ENCODE assay signal across 1 cellular context in the genomic region with DNA sequence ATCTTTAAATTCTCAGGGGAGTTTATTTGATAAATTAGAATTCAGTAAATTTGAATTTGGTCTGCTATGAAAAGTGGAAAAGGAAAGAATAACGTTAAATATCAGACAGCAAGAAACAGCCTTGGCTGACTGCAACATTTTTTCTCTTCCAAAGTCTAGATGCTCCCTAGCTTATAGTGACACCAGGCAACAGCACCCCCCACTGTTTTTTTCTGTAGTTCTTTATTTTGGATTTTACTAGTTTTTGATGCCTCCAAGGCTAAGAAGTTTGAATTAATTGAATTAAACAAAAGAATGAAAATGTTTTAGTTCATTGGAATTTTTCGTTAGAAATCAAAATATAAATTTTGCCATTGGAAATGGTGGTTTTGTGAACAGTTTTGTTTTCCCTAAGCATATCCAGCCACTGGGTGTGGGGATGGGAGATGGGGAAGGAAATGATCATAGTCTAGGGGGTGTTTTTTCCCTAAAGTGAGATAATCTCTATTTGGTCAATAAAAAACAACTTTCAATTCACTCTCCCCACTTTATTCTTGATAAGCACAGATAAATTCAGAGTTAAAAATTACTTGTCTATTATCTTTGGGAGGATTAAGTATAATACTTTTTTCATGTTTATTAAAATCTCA.
TF ChIP-seq lines count a peak whose summit lies in the region.

No MANE protein-coding gene starts in this region.

TF ChIP-seq in GM23338, 12 proteins besides CTCF, POLR2A, EP300 and RAD21:
- TF ChIP-seq, protein P1, sequence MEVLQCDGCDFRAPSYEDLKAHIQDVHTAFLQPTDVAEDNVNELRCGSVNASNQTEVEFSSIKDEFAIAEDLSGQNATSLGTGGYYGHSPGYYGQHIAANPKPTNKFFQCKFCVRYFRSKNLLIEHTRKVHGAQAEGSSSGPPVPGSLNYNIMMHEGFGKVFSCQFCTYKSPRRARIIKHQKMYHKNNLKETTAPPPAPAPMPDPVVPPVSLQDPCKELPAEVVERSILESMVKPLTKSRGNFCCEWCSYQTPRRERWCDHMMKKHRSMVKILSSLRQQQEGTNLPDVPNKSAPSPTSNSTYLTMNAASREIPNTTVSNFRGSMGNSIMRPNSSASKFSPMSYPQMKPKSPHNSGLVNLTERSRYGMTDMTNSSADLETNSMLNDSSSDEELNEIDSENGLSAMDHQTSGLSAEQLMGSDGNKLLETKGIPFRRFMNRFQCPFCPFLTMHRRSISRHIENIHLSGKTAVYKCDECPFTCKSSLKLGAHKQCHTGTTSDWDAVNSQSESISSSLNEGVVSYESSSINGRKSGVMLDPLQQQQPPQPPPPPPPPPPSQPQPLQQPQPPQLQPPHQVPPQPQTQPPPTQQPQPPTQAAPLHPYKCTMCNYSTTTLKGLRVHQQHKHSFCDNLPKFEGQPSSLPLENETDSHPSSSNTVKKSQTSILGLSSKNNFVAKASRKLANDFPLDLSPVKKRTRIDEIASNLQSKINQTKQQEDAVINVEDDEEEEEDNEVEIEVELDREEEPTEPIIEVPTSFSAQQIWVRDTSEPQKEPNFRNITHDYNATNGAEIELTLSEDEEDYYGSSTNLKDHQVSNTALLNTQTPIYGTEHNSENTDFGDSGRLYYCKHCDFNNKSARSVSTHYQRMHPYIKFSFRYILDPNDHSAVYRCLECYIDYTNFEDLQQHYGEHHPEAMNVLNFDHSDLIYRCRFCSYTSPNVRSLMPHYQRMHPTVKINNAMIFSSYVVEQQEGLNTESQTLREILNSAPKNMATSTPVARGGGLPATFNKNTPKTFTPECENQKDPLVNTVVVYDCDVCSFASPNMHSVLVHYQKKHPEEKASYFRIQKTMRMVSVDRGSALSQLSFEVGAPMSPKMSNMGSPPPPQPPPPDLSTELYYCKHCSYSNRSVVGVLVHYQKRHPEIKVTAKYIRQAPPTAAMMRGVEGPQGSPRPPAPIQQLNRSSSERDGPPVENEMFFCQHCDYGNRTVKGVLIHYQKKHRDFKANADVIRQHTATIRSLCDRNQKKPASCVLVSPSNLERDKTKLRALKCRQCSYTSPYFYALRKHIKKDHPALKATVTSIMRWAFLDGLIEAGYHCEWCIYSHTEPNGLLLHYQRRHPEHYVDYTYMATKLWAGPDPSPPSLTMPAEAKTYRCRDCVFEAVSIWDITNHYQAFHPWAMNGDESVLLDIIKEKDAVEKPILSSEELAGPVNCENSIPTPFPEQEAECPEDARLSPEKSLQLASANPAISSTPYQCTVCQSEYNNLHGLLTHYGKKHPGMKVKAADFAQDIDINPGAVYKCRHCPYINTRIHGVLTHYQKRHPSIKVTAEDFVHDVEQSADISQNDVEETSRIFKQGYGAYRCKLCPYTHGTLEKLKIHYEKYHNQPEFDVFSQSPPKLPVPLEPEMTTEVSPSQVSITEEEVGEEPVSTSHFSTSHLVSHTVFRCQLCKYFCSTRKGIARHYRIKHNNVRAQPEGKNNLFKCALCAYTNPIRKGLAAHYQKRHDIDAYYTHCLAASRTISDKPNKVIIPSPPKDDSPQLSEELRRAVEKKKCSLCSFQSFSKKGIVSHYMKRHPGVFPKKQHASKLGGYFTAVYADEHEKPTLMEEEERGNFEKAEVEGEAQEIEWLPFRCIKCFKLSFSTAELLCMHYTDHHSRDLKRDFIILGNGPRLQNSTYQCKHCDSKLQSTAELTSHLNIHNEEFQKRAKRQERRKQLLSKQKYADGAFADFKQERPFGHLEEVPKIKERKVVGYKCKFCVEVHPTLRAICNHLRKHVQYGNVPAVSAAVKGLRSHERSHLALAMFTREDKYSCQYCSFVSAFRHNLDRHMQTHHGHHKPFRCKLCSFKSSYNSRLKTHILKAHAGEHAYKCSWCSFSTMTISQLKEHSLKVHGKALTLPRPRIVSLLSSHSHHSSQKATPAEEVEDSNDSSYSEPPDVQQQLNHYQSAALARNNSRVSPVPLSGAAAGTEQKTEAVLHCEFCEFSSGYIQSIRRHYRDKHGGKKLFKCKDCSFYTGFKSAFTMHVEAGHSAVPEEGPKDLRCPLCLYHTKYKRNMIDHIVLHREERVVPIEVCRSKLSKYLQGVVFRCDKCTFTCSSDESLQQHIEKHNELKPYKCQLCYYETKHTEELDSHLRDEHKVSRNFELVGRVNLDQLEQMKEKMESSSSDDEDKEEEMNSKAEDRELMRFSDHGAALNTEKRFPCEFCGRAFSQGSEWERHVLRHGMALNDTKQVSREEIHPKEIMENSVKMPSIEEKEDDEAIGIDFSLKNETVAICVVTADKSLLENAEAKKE (CRISPR knock-in tag; IDR thresholded peaks at IDR 0.05), result no peak
- no peak for TF ChIP-seq EZH2 (IDR thresholded peaks at IDR 0.05; ENCODE audit: low read depth, unreplicated experiment)
- no peak for TF ChIP-seq NANOG (IDR thresholded peaks at IDR 0.05; ENCODE audit: borderline replicate concordance)
- no peak for TF ChIP-seq ZNF331 (CRISPR knock-in tag; IDR thresholded peaks at IDR 0.05; ENCODE audit: low read depth)
- TF ChIP-seq CREB1 (CRISPR knock-in tag; IDR thresholded peaks at IDR 0.05; ENCODE audit: low read depth), result no peak
- TF ChIP-seq STAT1 (IDR thresholded peaks at IDR 0.05; ENCODE audit: unreplicated experiment), result no peak
- TF ChIP-seq ZNF114 (CRISPR knock-in tag; IDR thresholded peaks at IDR 0.05), result no peak
- TF ChIP-seq, protein P2, sequence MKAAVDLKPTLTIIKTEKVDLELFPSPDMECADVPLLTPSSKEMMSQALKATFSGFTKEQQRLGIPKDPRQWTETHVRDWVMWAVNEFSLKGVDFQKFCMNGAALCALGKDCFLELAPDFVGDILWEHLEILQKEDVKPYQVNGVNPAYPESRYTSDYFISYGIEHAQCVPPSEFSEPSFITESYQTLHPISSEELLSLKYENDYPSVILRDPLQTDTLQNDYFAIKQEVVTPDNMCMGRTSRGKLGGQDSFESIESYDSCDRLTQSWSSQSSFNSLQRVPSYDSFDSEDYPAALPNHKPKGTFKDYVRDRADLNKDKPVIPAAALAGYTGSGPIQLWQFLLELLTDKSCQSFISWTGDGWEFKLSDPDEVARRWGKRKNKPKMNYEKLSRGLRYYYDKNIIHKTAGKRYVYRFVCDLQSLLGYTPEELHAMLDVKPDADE (IDR thresholded peaks at IDR 0.05), result no peak
- no peak for TF ChIP-seq EZH2phosphoT487 (IDR thresholded peaks at IDR 0.05; ENCODE audit: unreplicated experiment)
- TF ChIP-seq POLR2AphosphoS5 (IDR thresholded peaks at IDR 0.05; ENCODE audit: low read depth), result no peak
- TF ChIP-seq, protein P3, sequence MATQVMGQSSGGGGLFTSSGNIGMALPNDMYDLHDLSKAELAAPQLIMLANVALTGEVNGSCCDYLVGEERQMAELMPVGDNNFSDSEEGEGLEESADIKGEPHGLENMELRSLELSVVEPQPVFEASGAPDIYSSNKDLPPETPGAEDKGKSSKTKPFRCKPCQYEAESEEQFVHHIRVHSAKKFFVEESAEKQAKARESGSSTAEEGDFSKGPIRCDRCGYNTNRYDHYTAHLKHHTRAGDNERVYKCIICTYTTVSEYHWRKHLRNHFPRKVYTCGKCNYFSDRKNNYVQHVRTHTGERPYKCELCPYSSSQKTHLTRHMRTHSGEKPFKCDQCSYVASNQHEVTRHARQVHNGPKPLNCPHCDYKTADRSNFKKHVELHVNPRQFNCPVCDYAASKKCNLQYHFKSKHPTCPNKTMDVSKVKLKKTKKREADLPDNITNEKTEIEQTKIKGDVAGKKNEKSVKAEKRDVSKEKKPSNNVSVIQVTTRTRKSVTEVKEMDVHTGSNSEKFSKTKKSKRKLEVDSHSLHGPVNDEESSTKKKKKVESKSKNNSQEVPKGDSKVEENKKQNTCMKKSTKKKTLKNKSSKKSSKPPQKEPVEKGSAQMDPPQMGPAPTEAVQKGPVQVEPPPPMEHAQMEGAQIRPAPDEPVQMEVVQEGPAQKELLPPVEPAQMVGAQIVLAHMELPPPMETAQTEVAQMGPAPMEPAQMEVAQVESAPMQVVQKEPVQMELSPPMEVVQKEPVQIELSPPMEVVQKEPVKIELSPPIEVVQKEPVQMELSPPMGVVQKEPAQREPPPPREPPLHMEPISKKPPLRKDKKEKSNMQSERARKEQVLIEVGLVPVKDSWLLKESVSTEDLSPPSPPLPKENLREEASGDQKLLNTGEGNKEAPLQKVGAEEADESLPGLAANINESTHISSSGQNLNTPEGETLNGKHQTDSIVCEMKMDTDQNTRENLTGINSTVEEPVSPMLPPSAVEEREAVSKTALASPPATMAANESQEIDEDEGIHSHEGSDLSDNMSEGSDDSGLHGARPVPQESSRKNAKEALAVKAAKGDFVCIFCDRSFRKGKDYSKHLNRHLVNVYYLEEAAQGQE (IDR thresholded peaks at IDR 0.05; ENCODE audit: unreplicated experiment), result no peak
- no peak for TF ChIP-seq JUNB (IDR thresholded peaks at IDR 0.05; ENCODE audit: unreplicated experiment)
